In the genomic region with DNA sequence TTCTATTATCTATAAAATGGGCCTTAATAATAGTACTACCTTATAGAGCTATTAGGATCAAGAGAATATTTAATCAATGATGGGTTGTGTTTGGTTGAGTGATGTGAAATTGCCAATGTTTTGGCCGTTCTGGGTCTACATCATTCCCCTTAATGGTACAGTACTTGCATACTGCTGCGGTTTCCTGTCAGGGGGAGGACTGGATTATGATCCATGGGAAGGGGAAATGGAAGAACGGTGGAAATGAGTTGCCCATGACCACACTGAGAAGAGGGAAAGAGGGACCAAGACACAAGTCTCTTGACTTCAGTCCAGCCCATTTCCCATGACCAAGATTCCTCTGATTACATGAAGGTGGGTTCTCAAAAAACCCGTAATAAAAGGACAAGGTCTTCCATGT, we compare ENCODE assay signal across 1 cellular context.
TF ChIP-seq lines count a peak whose summit lies in the region.

No MANE protein-coding gene starts in this region.

TF ChIP-seq in WTC11, 78 proteins besides CTCF, POLR2A, EP300 and RAD21 (continued from another document):
- TF ChIP-seq MLX (CRISPR knock-in tag; IDR thresholded peaks at IDR 0.05) = no peak
- TF ChIP-seq, protein P1, sequence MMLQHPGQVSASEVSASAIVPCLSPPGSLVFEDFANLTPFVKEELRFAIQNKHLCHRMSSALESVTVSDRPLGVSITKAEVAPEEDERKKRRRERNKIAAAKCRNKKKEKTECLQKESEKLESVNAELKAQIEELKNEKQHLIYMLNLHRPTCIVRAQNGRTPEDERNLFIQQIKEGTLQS (CRISPR knock-in tag; conservative IDR thresholded peaks at IDR 0.05) = no peak
- TF ChIP-seq STAT6 (CRISPR knock-in tag; conservative IDR thresholded peaks at IDR 0.05; ENCODE audit: low read depth) = no peak
- no peak for TF ChIP-seq NR3C1 (CRISPR knock-in tag; conservative IDR thresholded peaks at IDR 0.05; ENCODE audit: low read depth)
- no peak for TF ChIP-seq NFYB (CRISPR knock-in tag; conservative IDR thresholded peaks at IDR 0.05; ENCODE audit: low read depth)
- TF ChIP-seq, protein P2, sequence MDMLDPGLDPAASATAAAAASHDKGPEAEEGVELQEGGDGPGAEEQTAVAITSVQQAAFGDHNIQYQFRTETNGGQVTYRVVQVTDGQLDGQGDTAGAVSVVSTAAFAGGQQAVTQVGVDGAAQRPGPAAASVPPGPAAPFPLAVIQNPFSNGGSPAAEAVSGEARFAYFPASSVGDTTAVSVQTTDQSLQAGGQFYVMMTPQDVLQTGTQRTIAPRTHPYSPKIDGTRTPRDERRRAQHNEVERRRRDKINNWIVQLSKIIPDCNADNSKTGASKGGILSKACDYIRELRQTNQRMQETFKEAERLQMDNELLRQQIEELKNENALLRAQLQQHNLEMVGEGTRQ (CRISPR knock-in tag; IDR thresholded peaks at IDR 0.05) = no peak
- TF ChIP-seq HMGXB4 (CRISPR knock-in tag; IDR thresholded peaks at IDR 0.05) = no peak
- TF ChIP-seq, protein P3, sequence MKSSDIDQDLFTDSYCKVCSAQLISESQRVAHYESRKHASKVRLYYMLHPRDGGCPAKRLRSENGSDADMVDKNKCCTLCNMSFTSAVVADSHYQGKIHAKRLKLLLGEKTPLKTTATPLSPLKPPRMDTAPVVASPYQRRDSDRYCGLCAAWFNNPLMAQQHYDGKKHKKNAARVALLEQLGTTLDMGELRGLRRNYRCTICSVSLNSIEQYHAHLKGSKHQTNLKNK (CRISPR knock-in tag; IDR thresholded peaks at IDR 0.05) = no peak
- TF ChIP-seq, protein P4, sequence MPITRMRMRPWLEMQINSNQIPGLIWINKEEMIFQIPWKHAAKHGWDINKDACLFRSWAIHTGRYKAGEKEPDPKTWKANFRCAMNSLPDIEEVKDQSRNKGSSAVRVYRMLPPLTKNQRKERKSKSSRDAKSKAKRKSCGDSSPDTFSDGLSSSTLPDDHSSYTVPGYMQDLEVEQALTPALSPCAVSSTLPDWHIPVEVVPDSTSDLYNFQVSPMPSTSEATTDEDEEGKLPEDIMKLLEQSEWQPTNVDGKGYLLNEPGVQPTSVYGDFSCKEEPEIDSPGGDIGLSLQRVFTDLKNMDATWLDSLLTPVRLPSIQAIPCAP (CRISPR knock-in tag; IDR thresholded peaks at IDR 0.05) = no peak
- TF ChIP-seq AFF4 (CRISPR knock-in tag; IDR thresholded peaks at IDR 0.05; ENCODE audit: borderline replicate concordance) = no peak
